ENCODE assay signal across 27 cellular contexts in genomic region chr19:30741539-30741938, GRCh38.
"Had no signal": no experiment of that assay in that cellular context is flagged by ENCODE, and none has a peak within 500 bp of the region (broad histone marks: within the 10 kb centered on the region; RNA-seq: fewer than 3 reads in every experiment).

No MANE protein-coding gene starts in this region.

- H3K9me3 ChIP-seq: esophagus muscularis mucosa, esophagus squamous epithelium, gastrocnemius medialis, gastroesophageal sphincter, heart left ventricle, heart right ventricle had no signal

- DNase-seq: cortex of kidney; dermis blood vessel endothelial cell; dorsolateral prefrontal cortex; effector CD4-positive, alpha-beta T cell; effector CD8-positive, alpha-beta T cell; effector memory CD4-positive, alpha-beta T cell; effector memory CD8-positive, alpha-beta T cell; endodermal cell; erythroblast; esophagus squamous epithelium; foreskin fibroblast; foreskin keratinocyte; foreskin melanocyte; gastrocnemius medialis; glutamatergic neuron; head of caudate nucleus; heart left ventricle; heart right ventricle had no signal

- H3K27me3 ChIP-seq: foreskin keratinocyte had no signal

- FAIRE-seq: colon, endometrium, endothelial cell of umbilical vein, frontal cortex had no signal

- H3K4me3 ChIP-seq: coronary artery, dorsolateral prefrontal cortex, esophagus muscularis mucosa, esophagus squamous epithelium, gastrocnemius medialis, gastroesophageal sphincter, heart left ventricle, heart right ventricle had no signal

- ATAC-seq: effector memory CD8-positive, alpha-beta T cell; esophagus mucosa; foreskin keratinocyte; gastrocnemius medialis; gastroesophageal sphincter; heart left ventricle; heart right ventricle had no signal

- H3K36me3 ChIP-seq: esophagus muscularis mucosa, esophagus squamous epithelium, gastrocnemius medialis, gastroesophageal sphincter, heart left ventricle, heart right ventricle had no signal

- H3K4me1 ChIP-seq: esophagus muscularis mucosa, esophagus squamous epithelium, foreskin keratinocyte, gastrocnemius medialis, gastroesophageal sphincter, heart right ventricle had no signal

- H3K27ac ChIP-seq: coronary artery, dorsolateral prefrontal cortex, epithelial cell of prostate, esophagus muscularis mucosa, esophagus squamous epithelium, foreskin keratinocyte, gastrocnemius medialis, gastroesophageal sphincter, heart left ventricle, heart right ventricle had no signal
